In the genomic region with DNA sequence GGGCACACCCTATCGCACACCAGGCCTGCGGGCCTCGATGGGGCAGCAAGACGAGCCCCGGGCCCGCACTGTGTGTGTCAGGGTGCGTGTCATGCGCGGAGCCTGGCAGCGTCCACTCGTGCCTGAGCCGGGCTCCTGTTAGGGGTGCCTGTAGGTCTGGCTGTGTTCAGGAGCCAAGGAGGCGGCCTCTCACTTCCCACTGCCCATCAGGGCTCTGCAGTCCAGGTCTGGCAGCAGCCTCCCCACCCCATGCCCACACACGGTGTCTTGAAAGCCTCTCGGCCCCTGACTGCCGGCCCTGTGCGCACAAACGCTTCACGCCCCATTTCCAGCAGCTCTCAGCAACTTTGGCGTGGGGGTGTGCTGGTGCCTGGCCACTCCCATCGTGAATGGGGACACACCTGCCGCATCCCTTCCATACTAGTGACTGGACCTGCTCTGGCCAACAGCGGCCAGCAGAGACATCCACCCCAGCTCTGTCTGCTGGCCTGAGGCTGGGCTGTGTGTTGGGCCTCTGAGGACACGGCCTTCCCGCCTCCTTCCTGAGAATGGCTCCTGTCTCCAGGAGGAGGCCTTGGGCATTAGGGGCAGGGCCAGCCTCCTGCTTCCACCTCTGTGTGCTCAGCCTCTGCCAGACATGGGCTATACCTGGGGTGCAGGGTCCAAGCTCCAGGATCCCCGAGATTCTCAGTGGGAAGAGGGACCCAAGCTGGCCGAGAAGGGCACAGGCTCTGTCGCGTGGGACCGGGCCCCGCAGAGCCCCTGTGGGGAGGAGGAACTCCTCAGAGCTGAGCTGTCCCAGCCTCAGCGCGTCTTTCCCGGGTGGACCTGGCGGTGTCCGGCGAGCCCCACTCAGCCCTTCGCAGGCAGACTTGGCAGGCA, we compare ENCODE assay signal across 22 cellular contexts. TPM values are rescaled to one million over a fixed set of nuclear protein-coding genes. Genes with fewer than 3 reads are reported as not detected.
A peak's percentile ranks its signal among the peaks of the same experiment; 100 is the strongest.
DNase-seq lines count a peak whose midpoint lies in the region; FAIRE-seq and TF ChIP-seq lines count a peak whose summit lies in the region.
"Had no signal": no experiment of that assay in that cellular context is flagged by ENCODE, and none has a peak within 500 bp of the region (broad histone marks: within the 10 kb centered on the region; RNA-seq: fewer than 3 reads in every experiment).

No MANE protein-coding gene starts in this region.

- H3K9me3 ChIP-seq in Peyer's patch (no peaks in the 10 kb centered on the region), kidney (ENCODE audit: control insufficient read depth in 1 of 2, low read length in 2 of 2) (no peaks in the 10 kb centered on the region), sigmoid colon (no peaks in the 10 kb centered on the region), smooth muscle cell (replicated peaks; ENCODE audit: low read depth) (peaks cover 3% of the 10 kb centered on the region)
- H3K9me3 ChIP-seq: breast epithelium, tibial artery had no signal

- intact Hi-C loops in kidney (cut with DNase I) = no loop called here
- intact Hi-C loops in sigmoid colon (cut with DNase I) = no loop called here

- TF ChIP-seq EP300 in sigmoid colon (IDR thresholded peaks at IDR 0.05) = no peak

- peak; percentile 6 for DNase-seq in activated CD4-positive, alpha-beta T cell treated with anti-CD3 and anti-CD28 coated beads for 1 hour
- DNase-seq in activated CD4-positive, alpha-beta T cell treated with anti-CD3 and anti-CD28 coated beads, Interleukin-2, amount 50 U/mL, for 1 hour = no peak
- DNase-seq in Peyer's patch = peak in 2 of 3 donors; percentile 36 to 41
- peak; percentile 50 for DNase-seq in kidney
- DNase-seq in sigmoid colon = peak; percentile 59
- no peak for DNase-seq in DMS 273 treated with DMSO at 0.1 percent for 48 hours (lab: John Stamatoyannopoulos, UW)
- DNase-seq in NCI-H1105 treated with DMSO at 0.1 percent for 48 hours (lab: John Stamatoyannopoulos, UW) = no peak
- DNase-seq in smooth muscle cell (lab: John Stamatoyannopoulos, UW; ENCODE audit: unreplicated experiment) = no peak
- DNase-seq: 8988T; activated CD4-positive, alpha-beta T cell treated with anti-CD3 and anti-CD28 coated beads for 48 hours; activated naive CD8-positive, alpha-beta T cell treated with anti-CD3 and anti-CD28 coated beads for 36 hours; dermis blood vessel endothelial cell; NCI-H1436; NCI-H774 had no signal

- no peaks in the 10 kb centered on the region for H3K36me3 ChIP-seq in Peyer's patch
- no peaks in the 10 kb centered on the region for H3K36me3 ChIP-seq in kidney (ENCODE audit: control insufficient read depth in 1 of 2, insufficient read depth in 2 of 2, low read length in 2 of 2)
- no peaks in the 10 kb centered on the region for H3K36me3 ChIP-seq in sigmoid colon
- H3K36me3 ChIP-seq in smooth muscle cell (ENCODE audit: low read depth) = no peaks in the 10 kb centered on the region
- H3K36me3 ChIP-seq: breast epithelium, tibial artery had no signal

- TF ChIP-seq CTCF in Peyer's patch (IDR thresholded peaks at IDR 0.05) = no peak
- TF ChIP-seq CTCF in kidney (IDR thresholded peaks at IDR 0.05; ENCODE audit: borderline replicate concordance, extremely low read depth, insufficient read depth) = no peak
- no peak for TF ChIP-seq CTCF in sigmoid colon (IDR thresholded peaks at IDR 0.05)
- no peak for TF ChIP-seq CTCF in smooth muscle cell (IDR thresholded peaks at IDR 0.05; ENCODE audit: borderline replicate concordance, insufficient read depth, poor library complexity, severe bottlenecking)

- H3K4me2 ChIP-seq in smooth muscle cell = no peak overlapping the region

- H3K4me1 ChIP-seq in Peyer's patch (no peaks in the 10 kb centered on the region), kidney (ENCODE audit: control insufficient read depth in 1 of 2, insufficient read depth in 1 of 2, low read depth in 1 of 2, low read length in 2 of 2) (no peaks in the 10 kb centered on the region), sigmoid colon (no peaks in the 10 kb centered on the region), smooth muscle cell (ENCODE audit: low read depth) (no peaks in the 10 kb centered on the region)
- H3K4me1 ChIP-seq: breast epithelium had no signal

- H2AFZ ChIP-seq in smooth muscle cell (ENCODE audit: low read depth) = no peak overlapping the region

- TF ChIP-seq POLR2A in Peyer's patch (IDR thresholded peaks at IDR 0.05) (no peak), sigmoid colon (IDR thresholded peaks at IDR 0.05) (no peak)

- FAIRE-seq in kidney (lab: Jason Lieb, UNC) = no peak
- FAIRE-seq: frontal cortex, HTR-8/SVneo, RCC 7860 had no signal

- H3F3A ChIP-seq in smooth muscle cell (ENCODE audit: low read depth) = no peaks in the 10 kb centered on the region

- 71 to 85% methylated on average over 38 of the region's 38 CpGs for WGBS in sigmoid colon, 2 donors
- 88% methylated on average over 37 of the region's 38 CpGs for WGBS in smooth muscle cell (ENCODE audit: low lambda C conversion rate)

- no peaks in the 10 kb centered on the region for H3K79me2 ChIP-seq in smooth muscle cell (ENCODE audit: low read depth)

- H3K4me3 ChIP-seq in Peyer's patch (no peak overlapping the region), kidney (ENCODE audit: low read length in 2 of 2) (no peak overlapping the region), sigmoid colon (no peak overlapping the region), smooth muscle cell (no peak overlapping the region)
- H3K4me3 ChIP-seq: breast epithelium, tibial artery had no signal

- no peak overlapping the region for H3K27ac ChIP-seq in Peyer's patch
- H3K27ac ChIP-seq in kidney (ENCODE audit: low read depth in 2 of 2, low read length in 2 of 2) = no peak overlapping the region
- no peak overlapping the region for H3K27ac ChIP-seq in sigmoid colon
- no peak overlapping the region for H3K27ac ChIP-seq in smooth muscle cell (ENCODE audit: low read depth)
- H3K27ac ChIP-seq: breast epithelium, epithelial cell of prostate, tibial artery had no signal

- H4K20me1 ChIP-seq in smooth muscle cell (ENCODE audit: low read depth) = no peaks in the 10 kb centered on the region

- no peaks in the 10 kb centered on the region for H3K27me3 ChIP-seq in Peyer's patch
- H3K27me3 ChIP-seq in sigmoid colon = peaks cover 0 to 30% (median 0%) of the 10 kb centered on the region in 3 donors
- H3K27me3 ChIP-seq in smooth muscle cell (ENCODE audit: low read depth) = no peaks in the 10 kb centered on the region

- H3K9ac ChIP-seq in kidney (ENCODE audit: low read length in 2 of 2) = no peak overlapping the region
- no peak overlapping the region for H3K9ac ChIP-seq in smooth muscle cell (ENCODE audit: low read depth)

RNA-seq across cellular contexts. Expression of gene ACTRT2, which starts 41.8 kb away (rescaled TPM):
- not detected for total RNA-seq in Peyer's patch
- total RNA-seq in kidney = not detected
- not detected for polyA plus RNA-seq in kidney (ENCODE audit: insufficient read depth, low read depth, low replicate concordance)
- not detected for total RNA-seq in sigmoid colon
- polyA plus RNA-seq in sigmoid colon = not detected
- not detected in 2 replicates for total RNA-seq in smooth muscle cell
- polyA plus RNA-seq in smooth muscle cell = not detected in 2 replicates
- total RNA-seq: activated naive CD8-positive, alpha-beta T cell treated with anti-CD3 and anti-CD28 coated beads for 36 hours; breast epithelium; dermis blood vessel endothelial cell; frontal cortex; left colon had no signal
- polyA plus RNA-seq: BJ had no signal

Comparison
In these comparisons a context has a peak if more than half of its experiments do, and no peak if none do; other contexts are left out.
1. DNase-seq: peak in activated CD4-positive, alpha-beta T cell treated with anti-CD3 and anti-CD28 coated beads for 1 hour (single experiment), Peyer's patch (2 of 3), kidney (single experiment) and sigmoid colon (single experiment); none in activated CD4-positive, alpha-beta T cell treated with anti-CD3 and anti-CD28 coated beads, Interleukin-2, amount 50 U/mL, for 1 hour (single experiment), DMS 273 treated with DMSO at 0.1 percent for 48 hours (single experiment), NCI-H1105 treated with DMSO at 0.1 percent for 48 hours (single experiment) and smooth muscle cell (single experiment).